In genomic region chr3:42822828-42823227, GRCh38 we compare ENCODE assay signal across 1 cellular context.
TF ChIP-seq lines count a peak whose summit lies in the region.

No MANE protein-coding gene starts in this region.

TF ChIP-seq in GM23338, 12 proteins besides CTCF, POLR2A, EP300 and RAD21:
- TF ChIP-seq ZNF462 (CRISPR knock-in tag; IDR thresholded peaks at IDR 0.05) (no peak), REST (IDR thresholded peaks at IDR 0.05; ENCODE audit: unreplicated experiment) (no peak), JUNB (IDR thresholded peaks at IDR 0.05; ENCODE audit: unreplicated experiment) (no peak), STAT1 (IDR thresholded peaks at IDR 0.05; ENCODE audit: unreplicated experiment) (no peak), EZH2 (IDR thresholded peaks at IDR 0.05; ENCODE audit: low read depth, unreplicated experiment) (no peak), ZNF331 (CRISPR knock-in tag; IDR thresholded peaks at IDR 0.05; ENCODE audit: low read depth) (no peak), POLR2AphosphoS5 (IDR thresholded peaks at IDR 0.05; ENCODE audit: low read depth) (no peak), EZH2phosphoT487 (IDR thresholded peaks at IDR 0.05; ENCODE audit: unreplicated experiment) (no peak), NANOG (IDR thresholded peaks at IDR 0.05; ENCODE audit: borderline replicate concordance) (no peak), ZNF114 (CRISPR knock-in tag; IDR thresholded peaks at IDR 0.05) (no peak), CREB1 (CRISPR knock-in tag; IDR thresholded peaks at IDR 0.05; ENCODE audit: low read depth) (no peak), ETS1 (IDR thresholded peaks at IDR 0.05) (no peak)
